In the genomic region with DNA sequence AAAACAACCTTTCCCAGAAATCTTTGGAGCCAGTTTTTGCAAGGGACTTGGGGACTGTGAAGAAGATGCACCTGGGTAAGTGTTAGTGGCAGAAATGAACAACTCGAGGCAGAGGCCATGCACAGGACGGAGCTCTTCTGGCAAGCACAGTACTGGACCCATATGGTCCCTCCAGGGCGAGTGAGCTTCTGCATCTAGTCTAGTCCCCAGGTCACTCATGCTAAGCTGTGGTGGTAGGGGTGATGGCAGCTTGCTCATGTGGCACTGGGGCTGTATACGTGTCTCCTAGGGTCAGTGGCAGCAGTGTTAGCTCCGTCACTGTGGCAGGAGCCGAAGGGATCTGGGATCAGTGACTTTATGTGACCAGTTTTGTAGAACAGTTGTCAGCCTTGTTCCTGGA, we compare ENCODE assay signal across 21 cellular contexts. TPM values are rescaled to one million over a fixed set of nuclear protein-coding genes. Genes with fewer than 3 reads are reported as not detected.
DNase-seq lines count a peak whose midpoint lies in the region; ATAC-seq and TF ChIP-seq lines count a peak whose summit lies in the region.
"Had no signal": no experiment of that assay in that cellular context is flagged by ENCODE, and none has a peak within 500 bp of the region (broad histone marks: within the 10 kb centered on the region; RNA-seq: fewer than 3 reads in every experiment).

No MANE protein-coding gene starts in this region.

- no peaks in the 10 kb centered on the region for H3K9me3 ChIP-seq in CD8-positive, alpha-beta memory T cell (ENCODE audit: low read length)
- H3K9me3 ChIP-seq in T-helper 17 cell (ENCODE audit: control insufficient read depth, low read length, poor library complexity, severe bottlenecking) (no peaks in the 10 kb centered on the region), left ventricle myocardium inferior (replicated peaks) (no peaks in the 10 kb centered on the region)
- H3K9me3 ChIP-seq: HAP-1, Peyer's patch had no signal

- no peaks in the 10 kb centered on the region for H3K9me3 Mint-ChIP-seq in CD8-positive, alpha-beta memory T cell
- H3K9me3 Mint-ChIP-seq in GM23338 = peaks cover under 1% of the 10 kb centered on the region; the same call in 1 of the 3 replicates
- no peaks in the 10 kb centered on the region for H3K9me3 Mint-ChIP-seq in activated CD4-positive, alpha-beta T cell treated with anti-CD3 and anti-CD28 coated beads for 36 hours (ENCODE audit: low read depth)
- H3K9me3 Mint-ChIP-seq: CD14-positive monocyte had no signal

- H3F3A ChIP-seq in GM23338 (replicated peaks; ENCODE audit: low read depth) = no peaks in the 10 kb centered on the region; the same call in 1 of the 2 replicates

- POLR2A ChIA-PET in CD8-positive, alpha-beta memory T cell (lab: Charles Lee) = no interaction called here
- POLR2A ChIA-PET in activated CD4-positive, alpha-beta T cell treated with anti-CD3 and anti-CD28 coated beads for 36 hours (lab: Charles Lee) = interaction anchor here (0.5 to 0.6 kb wide), 2 partner anchors 45 to 465 kb away, joined by 3 read pairs; no protein-coding TSS in a partner anchor

- H3K4me2 ChIP-seq in GM23338 = peak overlapping the region; percentile 67
- no peak overlapping the region for H3K4me2 ChIP-seq in mesendoderm (ENCODE audit: low read length)

- H3K56ac ChIP-seq in mesendoderm (ENCODE audit: low read length) = peak overlapping the region; percentile 45

- peak overlapping the region; percentile 4 for H2BK5ac ChIP-seq in mesendoderm (ENCODE audit: low read length)

- no peaks in the 10 kb centered on the region for H4K20me1 ChIP-seq in GM23338 (replicated peaks; ENCODE audit: insufficient read depth)

- H3K27ac Mint-ChIP-seq in CD8-positive, alpha-beta memory T cell = no peak overlapping the region
- H3K27ac Mint-ChIP-seq in GM23338 = no peak overlapping the region
- H3K27ac Mint-ChIP-seq in T-helper 17 cell = peak overlapping the region; percentile 49
- no peak overlapping the region for H3K27ac Mint-ChIP-seq in activated CD4-positive, alpha-beta T cell treated with anti-CD3 and anti-CD28 coated beads for 36 hours

- CTCF ChIA-PET in CD8-positive, alpha-beta memory T cell (lab: Charles Lee) = no interaction called here
- CTCF ChIA-PET in activated CD4-positive, alpha-beta T cell treated with anti-CD3 and anti-CD28 coated beads for 36 hours (lab: Charles Lee) = interaction anchor here (0.5 kb wide), 1 partner anchor 604 kb away, joined by 3 read pairs; no protein-coding TSS in a partner anchor

- DNase-seq in CD8-positive, alpha-beta memory T cell = no peak
- DNase-seq in GM23338 (ENCODE audit: low spot score) (no peak), T-helper 17 cell (no peak), mesendoderm (no peak), left ventricle myocardium inferior (no peak), Right ventricle myocardium superior (no peak)
- DNase-seq in activated CD4-positive, alpha-beta T cell treated with anti-CD3 and anti-CD28 coated beads for 36 hours = no peak
- DNase-seq: AML-193, COR-L47, DMS153, EL, KG1, NCI-H146, NCI-H2081 treated with DMSO at 0.1 percent for 48 hours, NCI-H510A, NCI-H82, Peyer's patch, SHP77 had no signal

- no peaks in the 10 kb centered on the region for H3K36me3 ChIP-seq in CD8-positive, alpha-beta memory T cell (ENCODE audit: insufficient read depth, low read length)
- H3K36me3 ChIP-seq in GM23338 (ENCODE audit: insufficient read depth) = no peaks in the 10 kb centered on the region
- no peaks in the 10 kb centered on the region for H3K36me3 ChIP-seq in mesendoderm (ENCODE audit: control insufficient read depth, insufficient read depth, low read length)
- no peaks in the 10 kb centered on the region for H3K36me3 ChIP-seq in left ventricle myocardium inferior
- H3K36me3 ChIP-seq: HAP-1, Peyer's patch had no signal

- H2AK5ac ChIP-seq in mesendoderm (ENCODE audit: low read length) = no peak overlapping the region

- no peaks in the 10 kb centered on the region for H3K27me3 ChIP-seq in CD8-positive, alpha-beta memory T cell (ENCODE audit: insufficient read depth, low read length, poor library complexity, severe bottlenecking)
- H3K27me3 ChIP-seq in GM23338 (ENCODE audit: insufficient read depth) (no peaks in the 10 kb centered on the region), mesendoderm (ENCODE audit: insufficient read depth, low read length, poor library complexity) (no peaks in the 10 kb centered on the region), left ventricle myocardium inferior (ENCODE audit: low read depth) (no peaks in the 10 kb centered on the region)
- H3K27me3 ChIP-seq: Peyer's patch had no signal

- peak overlapping the region; percentile 90 for H3K27ac ChIP-seq in CD8-positive, alpha-beta memory T cell (ENCODE audit: low read depth, low read length)
- H3K27ac ChIP-seq in GM23338 (ENCODE audit: low read depth) (no peak overlapping the region), mesendoderm (ENCODE audit: low read depth, low read length) (no peak overlapping the region), left ventricle myocardium inferior (replicated peaks) (no peak overlapping the region)
- H3K27ac ChIP-seq: Peyer's patch had no signal

- peaks cover 0 to 5% (median 0%) of the 10 kb centered on the region in 3 donors for H3K4me1 Mint-ChIP-seq in CD8-positive, alpha-beta memory T cell
- peaks cover 32% of the 10 kb centered on the region for H3K4me1 Mint-ChIP-seq in GM23338
- H3K4me1 Mint-ChIP-seq in T-helper 17 cell = peaks cover 10% of the 10 kb centered on the region
- H3K4me1 Mint-ChIP-seq in activated CD4-positive, alpha-beta T cell treated with anti-CD3 and anti-CD28 coated beads for 36 hours = no peaks in the 10 kb centered on the region

- H3K18ac ChIP-seq in mesendoderm (ENCODE audit: low read length) = no peak overlapping the region

- no CpG with 5 or more reads among the region's 6 CpGs for WGBS in mesendoderm (ENCODE audit: extremely low coverage, insufficient coverage, low lambda C conversion rate)

- H3K9me2 ChIP-seq in GM23338 (ENCODE audit: insufficient read depth) = no peaks in the 10 kb centered on the region

- H3K4me3 ChIP-seq in CD8-positive, alpha-beta memory T cell (ENCODE audit: low read length) = peak overlapping the region; percentile 30
- no peak overlapping the region for H3K4me3 ChIP-seq in GM23338
- H3K4me3 ChIP-seq in mesendoderm (ENCODE audit: low read length) = no peak overlapping the region
- H3K4me3 ChIP-seq in left ventricle myocardium inferior = no peak overlapping the region
- H3K4me3 ChIP-seq: HAP-1, Peyer's patch had no signal

- H3K79me1 ChIP-seq in mesendoderm (ENCODE audit: low read length) = no peaks in the 10 kb centered on the region

- H3K4me3 Mint-ChIP-seq in CD8-positive, alpha-beta memory T cell = no peak overlapping the region
- H3K4me3 Mint-ChIP-seq in GM23338 (no peak overlapping the region), T-helper 17 cell (no peak overlapping the region)
- H3K4me3 Mint-ChIP-seq in activated CD4-positive, alpha-beta T cell treated with anti-CD3 and anti-CD28 coated beads for 36 hours = no peak overlapping the region
- H3K4me3 Mint-ChIP-seq: CD14-positive monocyte had no signal

- H3K4me1 ChIP-seq in CD8-positive, alpha-beta memory T cell (ENCODE audit: insufficient read depth, low read length) = no peaks in the 10 kb centered on the region
- peaks cover 48% of the 10 kb centered on the region for H3K4me1 ChIP-seq in GM23338 (ENCODE audit: insufficient read depth)
- peaks cover 8% of the 10 kb centered on the region for H3K4me1 ChIP-seq in mesendoderm (ENCODE audit: control insufficient read depth, low read depth, low read length)
- H3K4me1 ChIP-seq in left ventricle myocardium inferior = no peaks in the 10 kb centered on the region
- H3K4me1 ChIP-seq: Peyer's patch had no signal

- H2BK15ac ChIP-seq in mesendoderm (replicated peaks; ENCODE audit: low read depth) = no peak overlapping the region

- no peak overlapping the region for H4K5ac ChIP-seq in mesendoderm (ENCODE audit: low read length)

- no peak for TF ChIP-seq CTCF in GM23338 (conservative IDR thresholded peaks at IDR 0.05; ENCODE audit: low read depth in 2 of 2)
- no peak for TF ChIP-seq CTCF in left ventricle myocardium inferior (IDR thresholded peaks at IDR 0.05; ENCODE audit: borderline replicate concordance)

- H4K8ac ChIP-seq in mesendoderm (ENCODE audit: low read depth, low read length) = no peak overlapping the region

- ATAC-seq in GM23338 (peak; percentile 32; the same call in 2 of the 3 replicates), T-helper 17 cell (no peak), Right ventricle myocardium superior (ENCODE audit: poor library complexity) (no peak)
- ATAC-seq in activated CD4-positive, alpha-beta T cell treated with anti-CD3 and anti-CD28 coated beads for 36 hours = no peak

- H2BK120ac ChIP-seq in mesendoderm (ENCODE audit: low read depth, low read length) = no peak overlapping the region

- H3K36me3 Mint-ChIP-seq in CD8-positive, alpha-beta memory T cell = peaks cover 0 to 13% (median 8%) of the 10 kb centered on the region in 3 donors
- no peaks in the 10 kb centered on the region for H3K36me3 Mint-ChIP-seq in GM23338 (ENCODE audit: low read depth)
- peaks cover 2% of the 10 kb centered on the region for H3K36me3 Mint-ChIP-seq in T-helper 17 cell (ENCODE audit: low read depth)
- H3K36me3 Mint-ChIP-seq in activated CD4-positive, alpha-beta T cell treated with anti-CD3 and anti-CD28 coated beads for 36 hours (ENCODE audit: low read depth) = peaks cover 4% of the 10 kb centered on the region
- H3K36me3 Mint-ChIP-seq: CD14-positive monocyte had no signal

- H3K79me2 ChIP-seq in GM23338 (replicated peaks; ENCODE audit: insufficient read depth) = no peaks in the 10 kb centered on the region
- no peaks in the 10 kb centered on the region for H3K79me2 ChIP-seq in mesendoderm (ENCODE audit: control insufficient read depth, insufficient read depth, low read length)

- peaks cover 0 to 1% of the 10 kb centered on the region in 2 donors for H3K27me3 Mint-ChIP-seq in CD8-positive, alpha-beta memory T cell
- H3K27me3 Mint-ChIP-seq in GM23338 (ENCODE audit: insufficient read depth, low read depth, poor library complexity) (peaks cover 14% of the 10 kb centered on the region), T-helper 17 cell (no peaks in the 10 kb centered on the region)
- no peaks in the 10 kb centered on the region for H3K27me3 Mint-ChIP-seq in activated CD4-positive, alpha-beta T cell treated with anti-CD3 and anti-CD28 coated beads for 36 hours

- H3K4ac ChIP-seq in mesendoderm (ENCODE audit: low read depth, low read length) = no peak overlapping the region

- H2AFZ ChIP-seq in GM23338 = peak overlapping the region; percentile 63; the same call in 1 of the 2 replicates

- intact Hi-C loops in left ventricle myocardium inferior (cut with micrococcal nuclease) = no loop called here
- intact Hi-C loops in activated CD4-positive, alpha-beta T cell treated with anti-CD3 and anti-CD28 coated beads for 36 hours (cut with DNase I, micrococcal nuclease) = no loop called here
- intact Hi-C loops in Right ventricle myocardium superior (cut with DNase I) = no loop called here

- H3K9ac ChIP-seq in mesendoderm (ENCODE audit: low read length) = no peak overlapping the region

- no peak overlapping the region for H3K23ac ChIP-seq in mesendoderm (ENCODE audit: low read length)

RNA-seq across cellular contexts. Expression of gene LRRC61, which starts 9.3 kb away (rescaled TPM):
- 10 to 100 TPM; 27.9 to 32.0 TPM for total RNA-seq in CD8-positive, alpha-beta memory T cell
- 25.8 TPM for polyA plus RNA-seq in CD8-positive, alpha-beta memory T cell
- total RNA-seq in GM23338 (2014; rRNA removed; shearing (Covaris generic)) = 67.6 and 75.2 TPM in 2 replicates
- polyA plus RNA-seq in GM23338 (2016; fragmentation: Nextera tagmentation; extraction: Ambion mirVana) = 29.7 and 34.7 TPM in 2 replicates
- total RNA-seq in T-helper 17 cell = 1 to 10 TPM; 6.4 to 6.9 TPM
- polyA plus RNA-seq in mesendoderm (2013, experiment 1 of 2) = 0.42 TPM
- 0.27 TPM for polyA plus RNA-seq in mesendoderm (2013, experiment 2 of 2)
- total RNA-seq in left ventricle myocardium inferior = 4.3 TPM
- total RNA-seq in activated CD4-positive, alpha-beta T cell treated with anti-CD3 and anti-CD28 coated beads for 36 hours = 10 to 100 TPM; 13.0 to 17.4 TPM
- total RNA-seq in Right ventricle myocardium superior = 3.7 TPM
- total RNA-seq: M059J had no signal

RNA-seq across cellular contexts. Expression of gene ACTR3C, which starts 9.5 kb away (rescaled TPM):
- 1 to 10 TPM; 4.5 to 6.6 TPM for total RNA-seq in CD8-positive, alpha-beta memory T cell
- polyA plus RNA-seq in CD8-positive, alpha-beta memory T cell = 4.7 TPM
- total RNA-seq in GM23338 (2014; rRNA removed; shearing (Covaris generic)) = 1.5 and 5.8 TPM in 2 replicates
- 1.8 and 3.5 TPM in 2 replicates for polyA plus RNA-seq in GM23338 (2016; fragmentation: Nextera tagmentation; extraction: Ambion mirVana)
- 10 to 100 TPM in 1 of 2 donors, 1 to 10 TPM in 1; 6.0 to 10.2 TPM for total RNA-seq in T-helper 17 cell
- polyA plus RNA-seq in mesendoderm (2013, experiment 1 of 2) = not detected
- polyA plus RNA-seq in mesendoderm (2013, experiment 2 of 2) = 0.06 TPM
- total RNA-seq in left ventricle myocardium inferior = 5.1 TPM
- total RNA-seq in activated CD4-positive, alpha-beta T cell treated with anti-CD3 and anti-CD28 coated beads for 36 hours = 1 to 10 TPM; 3.2 to 4.7 TPM
- 2.9 TPM for total RNA-seq in Right ventricle myocardium superior
- total RNA-seq: M059J had no signal

RNA-seq across cellular contexts. Expression of gene RARRES2, which starts 27.6 kb away (rescaled TPM):
- total RNA-seq in CD8-positive, alpha-beta memory T cell = not detected
- polyA plus RNA-seq in CD8-positive, alpha-beta memory T cell = not detected
- 164 and 169 TPM in 2 replicates for total RNA-seq in GM23338 (2014; rRNA removed; shearing (Covaris generic))
- 314 and 317 TPM in 2 replicates for polyA plus RNA-seq in GM23338 (2016; fragmentation: Nextera tagmentation; extraction: Ambion mirVana)
- total RNA-seq in T-helper 17 cell = not detected
- 54.9 TPM for polyA plus RNA-seq in mesendoderm (2013, experiment 1 of 2)
- 57.8 TPM for polyA plus RNA-seq in mesendoderm (2013, experiment 2 of 2)
- 17.6 TPM for total RNA-seq in left ventricle myocardium inferior
- not detected for total RNA-seq in activated CD4-positive, alpha-beta T cell treated with anti-CD3 and anti-CD28 coated beads for 36 hours
- 24.0 TPM for total RNA-seq in Right ventricle myocardium superior
- polyA plus RNA-seq: CD14-positive monocyte had no signal

RNA-seq across cellular contexts. Expression of gene REPIN1, which starts 54.8 kb away (rescaled TPM):
- total RNA-seq in CD8-positive, alpha-beta memory T cell = 10 to 100 TPM; 57.0 to 58.2 TPM
- 60.8 TPM for polyA plus RNA-seq in CD8-positive, alpha-beta memory T cell
- total RNA-seq in GM23338 (2014; rRNA removed; shearing (Covaris generic)) = 143 and 156 TPM in 2 replicates
- 29.2 and 29.8 TPM in 2 replicates for polyA plus RNA-seq in GM23338 (2016; fragmentation: Nextera tagmentation; extraction: Ambion mirVana)
- total RNA-seq in T-helper 17 cell = 10 to 100 TPM; 43.0 to 49.8 TPM
- 47.8 TPM for polyA plus RNA-seq in mesendoderm (2013, experiment 1 of 2)
- polyA plus RNA-seq in mesendoderm (2013, experiment 2 of 2) = 51.6 TPM
- total RNA-seq in left ventricle myocardium inferior = 110 TPM
- total RNA-seq in activated CD4-positive, alpha-beta T cell treated with anti-CD3 and anti-CD28 coated beads for 36 hours = 10 to 100 TPM; 48.2 to 55.6 TPM
- 116 TPM for total RNA-seq in Right ventricle myocardium superior

Comparison
In these comparisons a context has a peak if more than half of its experiments do, and no peak if none do; other contexts are left out.
1. RNA of gene RARRES2, which starts 27.6 kb away (total RNA-seq): 164 to 169 TPM in GM23338, 24.0 TPM in Right ventricle myocardium superior (single experiment) and 17.6 TPM in left ventricle myocardium inferior (single experiment); not detected in CD8-positive, alpha-beta memory T cell, not detected in T-helper 17 cell and not detected in activated CD4-positive, alpha-beta T cell treated with anti-CD3 and anti-CD28 coated beads for 36 hours; every median in the first group is over 10 times any median in the second.